ENCODE assay signal across 2 cellular contexts in the genomic region with DNA sequence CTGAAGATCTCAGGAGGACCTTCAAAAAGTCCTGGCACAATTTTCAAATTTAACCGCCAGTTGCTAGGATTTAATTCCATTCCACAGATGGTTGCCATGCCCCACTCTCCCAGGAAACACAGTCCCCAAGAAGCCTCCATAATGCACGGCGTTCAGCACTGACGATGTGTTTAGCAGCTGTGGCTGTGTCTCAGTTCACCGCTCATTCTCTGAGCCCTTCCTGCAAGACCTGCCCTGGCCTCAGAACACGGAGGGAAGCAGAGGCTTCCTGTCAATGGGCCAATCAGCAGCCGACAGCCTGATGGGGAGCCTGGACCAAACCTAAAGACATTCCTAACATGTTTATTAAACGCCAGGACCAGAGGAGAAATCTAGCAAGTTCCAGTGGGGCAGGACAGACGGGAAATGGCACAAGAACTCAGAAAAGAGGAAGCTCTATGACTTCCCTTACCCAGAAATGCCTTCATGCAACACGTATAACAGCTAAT.
A peak's percentile ranks its signal among the peaks of the same experiment; 100 is the strongest.
TF ChIP-seq lines count a peak whose summit lies in the region.

No MANE protein-coding gene starts in this region.

TF ChIP-seq in Ishikawa, 13 proteins besides CTCF, POLR2A, EP300 and RAD21:
- TF ChIP-seq EGR1 (IDR thresholded peaks at IDR 0.05), result no peak
- no peak; the same call in 1 of the 2 replicates for TF ChIP-seq FOXM1 (IDR thresholded peaks at IDR 0.05; ENCODE audit: borderline replicate concordance, low read depth)
- TF ChIP-seq YY1 (IDR thresholded peaks at IDR 0.05; ENCODE audit: low read depth), result no peak
- TF ChIP-seq TEAD4 (IDR thresholded peaks at IDR 0.05), result 0 out of 2 replicates have a peak, but pooled peaks have one; percentile 12
- TF ChIP-seq, protein P1, sequence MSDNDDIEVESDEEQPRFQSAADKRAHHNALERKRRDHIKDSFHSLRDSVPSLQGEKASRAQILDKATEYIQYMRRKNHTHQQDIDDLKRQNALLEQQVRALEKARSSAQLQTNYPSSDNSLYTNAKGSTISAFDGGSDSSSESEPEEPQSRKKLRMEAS (IDR thresholded peaks at IDR 0.05), result no peak
- TF ChIP-seq ZBTB7A (IDR thresholded peaks at IDR 0.05; ENCODE audit: low read depth), result no peak
- no peak for TF ChIP-seq TCF12 (IDR thresholded peaks at IDR 0.05; ENCODE audit: low read depth)
- no peak for TF ChIP-seq NFIC (IDR thresholded peaks at IDR 0.05)
- TF ChIP-seq TAF1 (IDR thresholded peaks at IDR 0.05; ENCODE audit: low read depth), result no peak

TF ChIP-seq in K562, 482 proteins besides CTCF, POLR2A, EP300 and RAD21:
- TF ChIP-seq STAT5B (CRISPR knock-in tag; IDR thresholded peaks at IDR 0.05) (no peak), MAFF (IDR thresholded peaks at IDR 0.05; ENCODE audit: low read length) (0 out of 2 replicates have a peak, but pooled peaks have one; percentile 4), PHF8 (IDR thresholded peaks at IDR 0.05; ENCODE audit: borderline replicate concordance, low read length) (peak; percentile 13; the same call in 1 of the 2 replicates), NFIX (CRISPR knock-in tag; IDR thresholded peaks at IDR 0.05; ENCODE audit: low read depth) (no peak), SPI1 (IDR thresholded peaks at IDR 0.05; ENCODE audit: borderline replicate concordance, low read depth, low read length) (peak; percentile 66), RCOR1 (IDR thresholded peaks at IDR 0.05; ENCODE audit: borderline replicate concordance in 1 of 2, low read depth in 2 of 2, low read length in 2 of 2) (peak in 1 of 2 experiments; percentile 24; a peak in 1 of 4 replicates), ZNF740 (CRISPR knock-in tag; IDR thresholded peaks at IDR 0.05) (0 out of 2 replicates have a peak, but pooled peaks have one; percentile 0), ZNF740 (tag; IDR thresholded peaks at IDR 0.05) (0 out of 4 replicates have a peak, but pooled peaks of 1 of the 2 experiments have one; percentile 9), CXXC5 (CRISPR knock-in tag; IDR thresholded peaks at IDR 0.05) (0 out of 2 replicates have a peak, but pooled peaks have one; percentile 7), TAF1 (IDR thresholded peaks at IDR 0.05; ENCODE audit: control insufficient read depth, extremely low read depth, insufficient read depth, low read length, severe bottlenecking) (peak; percentile 28), ZNF830 (CRISPR knock-in tag; IDR thresholded peaks at IDR 0.05) (no peak), ELF2 (CRISPR knock-in tag; IDR thresholded peaks at IDR 0.05) (no peak), BACH1 (tag; IDR thresholded peaks at IDR 0.05) (0 out of 2 replicates have a peak, but pooled peaks have one; percentile 19), KDM5B (IDR thresholded peaks at IDR 0.05; ENCODE audit: insufficient replicate concordance, low read depth, low read length) (peak; percentile 24), E4F1 (CRISPR knock-in tag; IDR thresholded peaks at IDR 0.05; ENCODE audit: borderline replicate concordance) (no peak), ZNF766 (CRISPR knock-in tag; conservative IDR thresholded peaks at IDR 0.05) (0 out of 2 replicates have a peak, but pooled peaks have one; percentile 4), POLR2H (tag; IDR thresholded peaks at IDR 0.05; ENCODE audit: low read depth) (0 out of 2 replicates have a peak, but pooled peaks have one; percentile 30), HSF4 (CRISPR knock-in tag; IDR thresholded peaks at IDR 0.05; ENCODE audit: borderline replicate concordance) (no peak), TRIM24 (IDR thresholded peaks at IDR 0.05) (peak in 1 of 2 experiments; percentile 4; a peak in 1 of 4 replicates), FOXJ2 (tag; IDR thresholded peaks at IDR 0.05) (0 out of 2 replicates have a peak, but pooled peaks have one; percentile 28), RBBP5 (IDR thresholded peaks at IDR 0.05; ENCODE audit: borderline replicate concordance, insufficient read depth, low read length, poor library complexity, severe bottlenecking) (peak; percentile 1), GTF2F1 (IDR thresholded peaks at IDR 0.05; ENCODE audit: low read depth, low read length) (0 out of 2 replicates have a peak, but pooled peaks have one; percentile 4), FOXK2 (conservative IDR thresholded peaks at IDR 0.05 in 1 of 2, IDR thresholded peaks at IDR 0.05 in 1 of 2; ENCODE audit: low read depth in 2 of 2) (peak in 1 of 2 experiments; percentile 22; a peak in 2 of 4 replicates), PML (IDR thresholded peaks at IDR 0.05; ENCODE audit: low read length) (peak; percentile 1; the same call in 1 of the 2 replicates)
- TF ChIP-seq, protein P2, sequence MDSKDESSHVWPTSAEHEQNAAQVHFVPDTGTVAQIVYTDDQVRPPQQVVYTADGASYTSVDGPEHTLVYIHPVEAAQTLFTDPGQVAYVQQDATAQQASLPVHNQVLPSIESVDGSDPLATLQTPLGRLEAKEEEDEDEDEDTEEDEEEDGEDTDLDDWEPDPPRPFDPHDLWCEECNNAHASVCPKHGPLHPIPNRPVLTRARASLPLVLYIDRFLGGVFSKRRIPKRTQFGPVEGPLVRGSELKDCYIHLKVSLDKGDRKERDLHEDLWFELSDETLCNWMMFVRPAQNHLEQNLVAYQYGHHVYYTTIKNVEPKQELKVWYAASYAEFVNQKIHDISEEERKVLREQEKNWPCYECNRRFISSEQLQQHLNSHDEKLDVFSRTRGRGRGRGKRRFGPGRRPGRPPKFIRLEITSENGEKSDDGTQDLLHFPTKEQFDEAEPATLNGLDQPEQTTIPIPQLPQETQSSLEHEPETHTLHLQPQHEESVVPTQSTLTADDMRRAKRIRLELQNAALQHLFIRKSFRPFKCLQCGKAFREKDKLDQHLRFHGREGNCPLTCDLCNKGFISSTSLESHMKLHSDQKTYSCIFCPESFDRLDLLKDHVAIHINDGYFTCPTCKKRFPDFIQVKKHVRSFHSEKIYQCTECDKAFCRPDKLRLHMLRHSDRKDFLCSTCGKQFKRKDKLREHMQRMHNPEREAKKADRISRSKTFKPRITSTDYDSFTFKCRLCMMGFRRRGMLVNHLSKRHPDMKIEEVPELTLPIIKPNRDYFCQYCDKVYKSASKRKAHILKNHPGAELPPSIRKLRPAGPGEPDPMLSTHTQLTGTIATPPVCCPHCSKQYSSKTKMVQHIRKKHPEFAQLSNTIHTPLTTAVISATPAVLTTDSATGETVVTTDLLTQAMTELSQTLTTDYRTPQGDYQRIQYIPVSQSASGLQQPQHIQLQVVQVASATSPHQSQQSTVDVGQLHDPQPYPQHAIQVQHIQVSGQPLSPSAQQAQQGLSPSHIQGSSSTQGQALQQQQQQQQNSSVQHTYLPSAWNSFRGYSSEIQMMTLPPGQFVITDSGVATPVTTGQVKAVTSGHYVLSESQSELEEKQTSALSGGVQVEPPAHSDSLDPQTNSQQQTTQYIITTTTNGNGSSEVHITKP (IDR thresholded peaks at IDR 0.05; ENCODE audit: partially characterized antibody), result peak; percentile 34
- TF ChIP-seq, protein P3, sequence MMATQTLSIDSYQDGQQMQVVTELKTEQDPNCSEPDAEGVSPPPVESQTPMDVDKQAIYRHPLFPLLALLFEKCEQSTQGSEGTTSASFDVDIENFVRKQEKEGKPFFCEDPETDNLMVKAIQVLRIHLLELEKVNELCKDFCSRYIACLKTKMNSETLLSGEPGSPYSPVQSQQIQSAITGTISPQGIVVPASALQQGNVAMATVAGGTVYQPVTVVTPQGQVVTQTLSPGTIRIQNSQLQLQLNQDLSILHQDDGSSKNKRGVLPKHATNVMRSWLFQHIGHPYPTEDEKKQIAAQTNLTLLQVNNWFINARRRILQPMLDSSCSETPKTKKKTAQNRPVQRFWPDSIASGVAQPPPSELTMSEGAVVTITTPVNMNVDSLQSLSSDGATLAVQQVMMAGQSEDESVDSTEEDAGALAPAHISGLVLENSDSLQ (IDR thresholded peaks at IDR 0.05), result peak; percentile 79
- TF ChIP-seq, protein P4, sequence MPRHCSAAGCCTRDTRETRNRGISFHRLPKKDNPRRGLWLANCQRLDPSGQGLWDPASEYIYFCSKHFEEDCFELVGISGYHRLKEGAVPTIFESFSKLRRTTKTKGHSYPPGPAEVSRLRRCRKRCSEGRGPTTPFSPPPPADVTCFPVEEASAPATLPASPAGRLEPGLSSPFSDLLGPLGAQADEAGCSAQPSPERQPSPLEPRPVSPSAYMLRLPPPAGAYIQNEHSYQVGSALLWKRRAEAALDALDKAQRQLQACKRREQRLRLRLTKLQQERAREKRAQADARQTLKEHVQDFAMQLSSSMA (CRISPR knock-in tag; IDR thresholded peaks at IDR 0.05), result no peak
- TF ChIP-seq, protein P5, sequence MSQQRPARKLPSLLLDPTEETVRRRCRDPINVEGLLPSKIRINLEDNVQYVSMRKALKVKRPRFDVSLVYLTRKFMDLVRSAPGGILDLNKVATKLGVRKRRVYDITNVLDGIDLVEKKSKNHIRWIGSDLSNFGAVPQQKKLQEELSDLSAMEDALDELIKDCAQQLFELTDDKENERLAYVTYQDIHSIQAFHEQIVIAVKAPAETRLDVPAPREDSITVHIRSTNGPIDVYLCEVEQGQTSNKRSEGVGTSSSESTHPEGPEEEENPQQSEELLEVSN (IDR thresholded peaks at IDR 0.05; ENCODE audit: borderline replicate concordance in 1 of 2, extremely low read depth in 1 of 2, insufficient read depth in 1 of 2, insufficient read length in 1 of 2, low read depth in 1 of 2, low read length in 1 of 2, poor library complexity in 1 of 2, severe bottlenecking in 1 of 2), result peak in 1 of 2 experiments; percentile 23
